Comparison of ENCODE assay signal across 1 cellular context in the genomic region with DNA sequence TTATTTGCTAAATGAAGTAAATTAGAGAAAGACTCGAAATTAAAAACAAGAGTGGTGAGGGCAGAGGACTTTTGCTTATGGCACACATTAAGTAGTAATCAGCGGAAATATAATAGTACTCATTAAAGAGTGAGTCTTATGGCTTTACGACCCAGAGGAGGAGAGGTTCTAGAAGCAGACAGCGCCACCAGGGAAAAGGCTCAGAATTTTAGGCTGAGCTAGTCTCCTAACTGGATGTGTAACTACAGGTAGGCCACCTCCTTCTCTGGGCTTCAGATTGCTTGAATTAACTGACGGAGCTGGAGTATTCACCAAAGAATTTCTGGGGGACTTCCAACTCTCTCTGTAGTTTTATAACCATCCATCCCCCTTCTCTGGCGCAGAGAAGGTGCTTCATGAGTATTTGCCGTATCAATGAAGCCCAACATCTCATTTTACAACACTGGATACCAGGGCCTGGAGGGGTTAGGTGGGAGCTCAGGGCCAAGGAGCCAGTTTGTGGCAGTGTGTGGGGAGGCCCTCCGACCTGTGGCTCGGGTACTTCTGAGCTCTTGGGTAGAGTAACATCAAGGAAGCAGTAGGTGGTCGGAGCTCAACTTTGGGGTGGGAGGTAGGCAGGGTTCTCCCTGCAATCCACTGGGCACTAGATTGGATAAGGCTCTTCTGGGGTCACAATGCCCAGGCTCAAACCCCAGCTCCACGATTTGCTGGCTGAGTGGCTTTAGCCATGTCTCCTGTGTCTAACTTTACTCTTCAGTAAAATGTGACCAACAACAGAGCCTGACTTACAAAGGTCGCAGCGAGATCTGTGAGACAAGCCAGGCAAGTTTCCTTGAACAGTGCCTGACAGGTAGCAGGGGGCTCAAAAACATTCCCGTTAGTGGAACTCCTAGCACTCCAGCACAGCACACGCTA.
TF ChIP-seq lines count a peak whose summit lies in the region.

No MANE protein-coding gene starts in this region.

TF ChIP-seq in H1, 55 proteins besides CTCF, POLR2A, EP300 and RAD21:
- no peak for TF ChIP-seq TEAD4 (IDR thresholded peaks at IDR 0.05; ENCODE audit: low read depth, low read length)
- no peak for TF ChIP-seq ASH2L (IDR thresholded peaks at IDR 0.05; ENCODE audit: low read length)
- no peak for TF ChIP-seq KDM1A (IDR thresholded peaks at IDR 0.05; ENCODE audit: borderline replicate concordance, low read length)
- TF ChIP-seq, protein P1, sequence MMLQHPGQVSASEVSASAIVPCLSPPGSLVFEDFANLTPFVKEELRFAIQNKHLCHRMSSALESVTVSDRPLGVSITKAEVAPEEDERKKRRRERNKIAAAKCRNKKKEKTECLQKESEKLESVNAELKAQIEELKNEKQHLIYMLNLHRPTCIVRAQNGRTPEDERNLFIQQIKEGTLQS (IDR thresholded peaks at IDR 0.05; ENCODE audit: insufficient read depth, low read depth, low read length): no peak
- no peak for TF ChIP-seq SRF (IDR thresholded peaks at IDR 0.05; ENCODE audit: low read depth, low read length)
TF ChIP-seq in H1: peak in this region for 0.
